Comparison of ENCODE assay signal across 28 cellular contexts in genomic region chr11:27658535-27659236, GRCh38.
"Had no signal": no experiment of that assay in that cellular context is flagged by ENCODE, and none has a peak within 500 bp of the region (broad histone marks: within the 10 kb centered on the region; RNA-seq: fewer than 3 reads in every experiment).

No MANE protein-coding gene starts in this region.

- H3K9me3 ChIP-seq: gastroesophageal sphincter, heart right ventricle had no signal

- H3K4me3 Mint-ChIP-seq: activated B cell treated with CpG ODN at 0.5 μM for 24 hours; activated CD8-positive, alpha-beta T cell treated with anti-CD3 and anti-CD28 coated beads for 36 hours; activated naive CD8-positive, alpha-beta T cell; activated T-cell treated with anti-CD3 and anti-CD28 coated beads, Interleukin-2, amount 50 U/mL, for 4 hours; activated T-helper 17 cell treated with anti-CD3 and anti-CD28 coated beads, Interleukin-2, amount 50 U/mL, for 72 hours; central memory CD8-positive, alpha-beta T cell; dendritic cell treated with granulocyte-macrophage colony-stimulating factor and Interleukin-4, amounts not matched to agents 40 ng/mL and 50 ng/mL, for 4 days; endodermal cell had no signal

- H3K36me3 ChIP-seq: WERI-Rb-1 had no signal

- H3K4me1 Mint-ChIP-seq: activated B cell treated with CpG ODN at 0.5 μM for 24 hours; activated T-helper 17 cell treated with anti-CD3 and anti-CD28 coated beads, Interleukin-2, amount 50 U/mL, for 72 hours; central memory CD8-positive, alpha-beta T cell had no signal

- H3K27ac Mint-ChIP-seq: activated B cell treated with CpG ODN at 0.5 μM for 24 hours; activated CD8-positive, alpha-beta T cell treated with anti-CD3 and anti-CD28 coated beads for 36 hours; activated naive CD8-positive, alpha-beta T cell; activated T-helper 17 cell treated with anti-CD3 and anti-CD28 coated beads, Interleukin-2, amount 50 U/mL, for 72 hours; dendritic cell treated with granulocyte-macrophage colony-stimulating factor and Interleukin-4, amounts not matched to agents 40 ng/mL and 50 ng/mL, for 4 days; endodermal cell had no signal

- H3K27ac ChIP-seq: brain microvascular endothelial cell, coronary artery, dorsolateral prefrontal cortex, foreskin keratinocyte, gastroesophageal sphincter, heart right ventricle, WERI-Rb-1 had no signal

- H3K4me1 ChIP-seq: foreskin keratinocyte, gastroesophageal sphincter had no signal

- H3K27me3 ChIP-seq: brain microvascular endothelial cell, dorsolateral prefrontal cortex, foreskin keratinocyte, gastroesophageal sphincter, heart right ventricle had no signal

- H3K9me3 Mint-ChIP-seq: activated B cell treated with CpG ODN at 0.5 μM for 24 hours had no signal

- H3K27me3 Mint-ChIP-seq: activated B cell treated with CpG ODN at 0.5 μM for 24 hours; activated CD8-positive, alpha-beta T cell treated with anti-CD3 and anti-CD28 coated beads for 36 hours; activated naive CD8-positive, alpha-beta T cell; activated T-helper 17 cell treated with anti-CD3 and anti-CD28 coated beads, Interleukin-2, amount 50 U/mL, for 72 hours; central memory CD8-positive, alpha-beta T cell; dendritic cell treated with granulocyte-macrophage colony-stimulating factor and Interleukin-4, amounts not matched to agents 40 ng/mL and 50 ng/mL, for 4 days had no signal

- DNase-seq: activated B cell treated with CpG ODN at 0.5 μM for 24 hours; activated CD4-positive, alpha-beta T cell treated with anti-CD3 and anti-CD28 coated beads for 48 hours; activated CD4-positive, alpha-beta T cell treated with anti-CD3 and anti-CD28 coated beads, Interleukin-2, amount 50 U/mL, for 1 hour; activated CD4-positive, alpha-beta T cell treated with anti-CD3 and anti-CD28 coated beads, Interleukin-2, amount 50 U/mL, for 48 hours; activated CD8-positive, alpha-beta memory T cell treated with anti-CD3 and anti-CD28 coated beads for 24 hours; activated CD8-positive, alpha-beta T cell treated with anti-CD3 and anti-CD28 coated beads for 36 hours; activated effector memory CD4-positive, alpha-beta T cell treated with Interleukin-2 at 50 U/mL for 16 hours; activated gamma-delta T cell treated with Interleukin-2 at 50 U/mL for 16 hours; activated naive CD4-positive, alpha-beta T cell treated with anti-CD3 and anti-CD28 coated beads, Interleukin-2, amount 50 U/mL, for 16 hours; activated naive CD4-positive, alpha-beta T cell treated with Interleukin-2 at 50 U/mL for 16 hours; activated T-cell treated with anti-CD3 and anti-CD28 coated beads, Interleukin-2, amount 50 U/mL, for 4 hours; amniotic stem cell; anterior cingulate cortex; brain microvascular endothelial cell; dorsolateral prefrontal cortex; effector memory CD4-positive, alpha-beta T cell; endodermal cell; foreskin keratinocyte; heart right ventricle; hippocampal formation; T-helper 2 cell; WERI-Rb-1 had no signal

- H3K4me3 ChIP-seq: coronary artery, dorsolateral prefrontal cortex, gastroesophageal sphincter, heart right ventricle had no signal
